Comparison of ENCODE assay signal across 8 cellular contexts in genomic region chr11:44556735-44557409, GRCh38. TPM values are rescaled to one million over a fixed set of nuclear protein-coding genes. Genes with fewer than 3 reads are reported as not detected.
A peak's percentile ranks its signal among the peaks of the same experiment; 100 is the strongest.
DNase-seq lines count a peak whose midpoint lies in the region; ATAC-seq and TF ChIP-seq lines count a peak whose summit lies in the region.

No MANE protein-coding gene starts in this region.

- no peak overlapping the region for H3K4me3 ChIP-seq in hepatocyte
- H3K4me3 ChIP-seq in smooth muscle cell = no peak overlapping the region

- H3K4me1 ChIP-seq in hepatocyte (ENCODE audit: insufficient read depth) (no peaks in the 10 kb centered on the region), smooth muscle cell (ENCODE audit: low read depth) (peaks cover 13% of the 10 kb centered on the region)

- H3K4me2 ChIP-seq in hepatocyte (no peak overlapping the region), smooth muscle cell (no peak overlapping the region)

- peak; percentile 80 for TF ChIP-seq CTCF in GM10266 (IDR thresholded peaks at IDR 0.05; ENCODE audit: control insufficient read depth, insufficient read depth, low read depth, missing control alignments)
- peak; percentile 93 for TF ChIP-seq CTCF in hepatocyte (IDR thresholded peaks at IDR 0.05; ENCODE audit: poor library complexity)
- peak; percentile 87 for TF ChIP-seq CTCF in smooth muscle cell (IDR thresholded peaks at IDR 0.05; ENCODE audit: borderline replicate concordance, insufficient read depth, poor library complexity, severe bottlenecking)

- no peaks in the 10 kb centered on the region for H3K27me3 Mint-ChIP-seq in T-cell

- H3K27ac ChIP-seq in hepatocyte = no peak overlapping the region
- no peak overlapping the region for H3K27ac ChIP-seq in smooth muscle cell (ENCODE audit: low read depth)

- peak; percentile 63 for DNase-seq in A172 (ENCODE audit: low spot score)
- no peak for DNase-seq in GM10266 (ENCODE audit: extremely low spot score)
- peak in 33 of 34 experiments; percentile 24 to 73 (median 61) for DNase-seq in T-cell
- peak; percentile 13 for DNase-seq in amniotic stem cell (lab: John Stamatoyannopoulos, UW)
- DNase-seq in hepatocyte (ENCODE audit: low spot score) = peak; percentile 69
- DNase-seq in smooth muscle cell (lab: John Stamatoyannopoulos, UW; ENCODE audit: unreplicated experiment) = no peak
- no peak for DNase-seq in ecto neural progenitor cell (ENCODE audit: low spot score)

- POLR2A ChIA-PET in T-cell (lab: Charles Lee) = interaction anchor here in 1 of 2 donors (0.8 kb wide), 1 partner anchor 547 kb away, joined by 4 read pairs; no protein-coding TSS in a partner anchor

- H3K4me3 Mint-ChIP-seq in T-cell = no peak overlapping the region

- no peaks in the 10 kb centered on the region for H3K36me3 Mint-ChIP-seq in T-cell

- H3K9me2 ChIP-seq in hepatocyte (replicated peaks; ENCODE audit: insufficient read depth) = no peaks in the 10 kb centered on the region

- CTCF ChIA-PET in T-cell (lab: Charles Lee) = interaction anchor here (0.6 to 2.9 kb wide), 18 partner anchors 9 to 988 kb away, joined by 3 to 28 read pairs (median 4); partner anchors contain the start of gene CD82 (in 1 of the 2)

- H3K27me3 ChIP-seq in hepatocyte = no peaks in the 10 kb centered on the region
- H3K27me3 ChIP-seq in smooth muscle cell (ENCODE audit: low read depth) = no peaks in the 10 kb centered on the region

- no peaks in the 10 kb centered on the region for H3F3A ChIP-seq in smooth muscle cell (ENCODE audit: low read depth)

- peaks cover 13 to 35% (median 19%) of the 10 kb centered on the region in 3 donors for H3K4me1 Mint-ChIP-seq in T-cell

- ATAC-seq in HG03521 (IDR thresholded peaks at IDR 0.05; ENCODE audit: unreplicated experiment) (peak; percentile 43), T-cell (replicated peaks in 1 of 4) (peak; percentile 71 to 85 (median 76))

- H3K79me2 ChIP-seq in hepatocyte (no peaks in the 10 kb centered on the region), smooth muscle cell (ENCODE audit: low read depth) (no peaks in the 10 kb centered on the region)

- H3K9ac ChIP-seq in smooth muscle cell (ENCODE audit: low read depth) = no peak overlapping the region

- no peaks in the 10 kb centered on the region for H3K36me3 ChIP-seq in hepatocyte (replicated peaks; ENCODE audit: insufficient read depth, low read depth)
- H3K36me3 ChIP-seq in smooth muscle cell (ENCODE audit: low read depth) = no peaks in the 10 kb centered on the region

- H3K9me3 Mint-ChIP-seq in T-cell = peaks cover 0 to 5% (median 4%) of the 10 kb centered on the region in 3 donors

- peak overlapping the region; percentile 66 to 83 for H3K27ac Mint-ChIP-seq in T-cell

- H2AFZ ChIP-seq in hepatocyte (no peak overlapping the region), smooth muscle cell (ENCODE audit: low read depth) (no peak overlapping the region)

- H3K9me3 ChIP-seq in hepatocyte (ENCODE audit: low read depth) (no peaks in the 10 kb centered on the region), smooth muscle cell (replicated peaks; ENCODE audit: low read depth) (no peaks in the 10 kb centered on the region)

- 38% methylated on average over 11 of the region's 11 CpGs for WGBS in hepatocyte (ENCODE audit: low lambda C conversion rate, missing lambda C conversion rate)
- WGBS in smooth muscle cell (ENCODE audit: low lambda C conversion rate) = 41% methylated on average over 11 of the region's 11 CpGs

- H4K20me1 ChIP-seq in hepatocyte (ENCODE audit: insufficient read depth, poor library complexity, severe bottlenecking) (no peaks in the 10 kb centered on the region), smooth muscle cell (ENCODE audit: low read depth) (no peaks in the 10 kb centered on the region)

RNA-seq across cellular contexts. Expression of gene CD82, which starts 8.6 kb away (rescaled TPM):
- total RNA-seq in A172 (2014; rRNA removed; shearing (Covaris generic)) = 26.8 and 40.3 TPM in 2 replicates
- total RNA-seq in T-cell (10 to 100 TPM; 53.4 to 99.6 (median 69.0) TPM), hepatocyte (32.8 and 38.7 TPM in 2 replicates), smooth muscle cell (43.8 and 58.6 TPM in 2 replicates)
- polyA plus RNA-seq in hepatocyte (157 and 202 TPM in 2 replicates), smooth muscle cell (252 and 270 TPM in 2 replicates)

Comparison
In these comparisons a context has a peak if more than half of its experiments do, and no peak if none do; other contexts are left out.
1. DNase-seq: peak in A172 (single experiment), T-cell (33 of 34), amniotic stem cell (single experiment) and hepatocyte (single experiment); none in GM10266 (single experiment), smooth muscle cell (single experiment) and ecto neural progenitor cell (single experiment).
2. Peak in every context shown above with its lines, with median percentiles within 50 percentile points of each other: CTCF ChIP-seq.